ENCODE assay signal across 24 cellular contexts in genomic region chr2:152250421-152251100, GRCh38.
DNase-seq lines count a peak whose midpoint lies in the region; ATAC-seq, FAIRE-seq and TF ChIP-seq lines count a peak whose summit lies in the region.
"Had no signal": no experiment of that assay in that cellular context is flagged by ENCODE, and none has a peak within 500 bp of the region (broad histone marks: within the 10 kb centered on the region; RNA-seq: fewer than 3 reads in every experiment).

No MANE protein-coding gene starts in this region.

- TF ChIP-seq POLR2A in HepG2 (IDR thresholded peaks at IDR 0.05; ENCODE audit: insufficient read depth in 1 of 2, low read depth in 2 of 2, low read length in 2 of 2) (no peak), right lobe of liver (IDR thresholded peaks at IDR 0.05) (no peak), esophagus muscularis mucosa (IDR thresholded peaks at IDR 0.05; ENCODE audit: low read depth) (no peak)

- no peak for TF ChIP-seq RAD21 in HepG2 (CRISPR knock-in tag; IDR thresholded peaks at IDR 0.05)

- DNase-seq in HepG2 (ENCODE audit: low spot score) (no peak), right lobe of liver (no peak), esophagus muscularis mucosa (ENCODE audit: extremely low spot score) (peak; percentile 31), urothelium cell line (ENCODE audit: low spot score) (no peak), cerebellar nuclear complex (lab: John Stamatoyannopoulos, UW) (no peak)
- no peak for DNase-seq in NK-92 treated with Interleukin-12 subunit alpha and Interleukin-12 subunit beta, amount 100 ng/mL, for 24 hours (lab: John Stamatoyannopoulos, UW)
- DNase-seq: ACHN; AML-193; BE2C; Caco-2; CD4-positive, CD25-positive, alpha-beta regulatory T cell; CD8-positive, alpha-beta T cell; DMS153; DND-41; GM23248; H7; HCEC 1CT had no signal

- H3K4me2 ChIP-seq in HepG2 (ENCODE audit: low read depth, low read length) = no peak overlapping the region
- H3K4me2 ChIP-seq: A549 had no signal

- H3K9ac ChIP-seq in HepG2 (ENCODE audit: insufficient read depth, low read depth, low read length) = no peak overlapping the region
- H3K9ac ChIP-seq: GM23248 had no signal

- H3K4me3 ChIP-seq in HepG2 (replicated peaks in 1 of 3; ENCODE audit: insufficient read depth in 1 of 3, low read depth in 2 of 3, low read length in 3 of 3) = no peak overlapping the region
- H3K4me3 ChIP-seq in right lobe of liver = no peak overlapping the region
- H3K4me3 ChIP-seq in esophagus muscularis mucosa = no peak overlapping the region
- H3K4me3 ChIP-seq: A549, GM23248 had no signal

- whole genome bisulfite sequencing in HepG2 (ENCODE audit: low lambda C conversion rate) = 13% methylated on average over 3 of the region's 3 CpGs
- 48% methylated on average over 2 of the region's 3 CpGs for WGBS in right lobe of liver (ENCODE audit: insufficient coverage, low coverage, low lambda C conversion rate, missing lambda C conversion rate)
- WGBS in esophagus muscularis mucosa = 84% methylated on average over 3 of the region's 3 CpGs

- no peaks in the 10 kb centered on the region for H3K79me2 ChIP-seq in HepG2 (ENCODE audit: insufficient read depth, low read length)

- H3K4me1 ChIP-seq in HepG2 (ENCODE audit: insufficient read depth, low read length) (no peaks in the 10 kb centered on the region), right lobe of liver (no peaks in the 10 kb centered on the region), esophagus muscularis mucosa (peaks cover 0 to 8% (median 6%) of the 10 kb centered on the region in 4 donors)
- H3K4me1 ChIP-seq: A549, BE2C, Caco-2 had no signal

- H3K27me3 ChIP-seq in HepG2 (ENCODE audit: control insufficient read depth in 1 of 2, insufficient read depth in 2 of 2, low read length in 2 of 2) = peaks cover 0 to 16% of the 10 kb centered on the region in 2 experiments; a peak in 2 of 5 replicates
- H3K27me3 ChIP-seq in right lobe of liver = no peaks in the 10 kb centered on the region
- no peaks in the 10 kb centered on the region for H3K27me3 ChIP-seq in esophagus muscularis mucosa
- H3K27me3 ChIP-seq: BE2C had no signal

- POLR2A ChIA-PET in HepG2 (lab: Yijun Ruan, JAX) = no interaction called here

- no peaks in the 10 kb centered on the region for H3K9me3 ChIP-seq in HepG2 (ENCODE audit: low read length)
- no peaks in the 10 kb centered on the region for H3K9me3 ChIP-seq in right lobe of liver
- H3K9me3 ChIP-seq in esophagus muscularis mucosa = no peaks in the 10 kb centered on the region
- H3K9me3 ChIP-seq: A549, BE2C, Caco-2 had no signal

- TF ChIP-seq EP300 in HepG2 (IDR thresholded peaks at IDR 0.05; ENCODE audit: low read depth in 2 of 2, low read length in 2 of 2) = no peak
- no peak for TF ChIP-seq EP300 in HepG2 (CRISPR knock-in tag; IDR thresholded peaks at IDR 0.05; ENCODE audit: borderline replicate concordance)
- no peak for TF ChIP-seq EP300 in esophagus muscularis mucosa (IDR thresholded peaks at IDR 0.05)

- no peak overlapping the region for H3K27ac ChIP-seq in HepG2 (ENCODE audit: extremely low read length, insufficient read depth, low read length)
- no peak overlapping the region for H3K27ac ChIP-seq in right lobe of liver
- H3K27ac ChIP-seq in esophagus muscularis mucosa (replicated peaks in 1 of 4) = no peak overlapping the region
- H3K27ac ChIP-seq: 22Rv1, A549, C4-2B, GM23248 had no signal

- no TSS peak for BruUV-seq in HepG2 (replicated peaks; lab: Mats Ljungman, UMichigan)

- intact Hi-C loops in HepG2 (cut with micrococcal nuclease; ENCODE audit: unreplicated experiment) = no loop called here
- intact Hi-C loops in right lobe of liver (cut with DNase I) = no loop called here
- intact Hi-C loops in esophagus muscularis mucosa (cut with DNase I) = no loop called here

- no peaks in the 10 kb centered on the region for H4K20me1 ChIP-seq in HepG2 (ENCODE audit: insufficient read depth, low read length)

- FAIRE-seq in HepG2 (lab: Jason Lieb, UNC) (no peak), urothelium cell line (lab: Jason Lieb, UNC) (peak; percentile 5)
- FAIRE-seq: A549, G401.6, GM12892, GM19239, H1 had no signal

- H3K36me3 ChIP-seq in HepG2 (replicated peaks in 1 of 2; ENCODE audit: control insufficient read depth in 1 of 2, insufficient read depth in 2 of 2, low read length in 2 of 2) = no peaks in the 10 kb centered on the region
- H3K36me3 ChIP-seq in right lobe of liver = no peaks in the 10 kb centered on the region
- H3K36me3 ChIP-seq in esophagus muscularis mucosa = no peaks in the 10 kb centered on the region
- H3K36me3 ChIP-seq: BE2C had no signal

- in situ Hi-C loops in HepG2 (cut with HindIII; ENCODE audit: extremely low pct_ligation_motif_present, low pct_unique_long_range_greater_than_20kb) = no loop called here

- ATAC-seq in HepG2 (no peak), right lobe of liver (no peak)
- ATAC-seq: A549; CD8-positive, alpha-beta T cell had no signal

- CTCF ChIA-PET in HepG2 (lab: Yijun Ruan, JAX; ENCODE audit: low intra/inter-chr PET ratio, low total read pairs) = no interaction called here

- TF ChIP-seq CTCF in HepG2 (CRISPR knock-in tag; IDR thresholded peaks at IDR 0.05) (no peak), right lobe of liver (IDR thresholded peaks at IDR 0.05) (no peak), esophagus muscularis mucosa (IDR thresholded peaks at IDR 0.05) (no peak)

- H2AFZ ChIP-seq in HepG2 (ENCODE audit: low read length) = no peak overlapping the region
- H2AFZ ChIP-seq: GM23248 had no signal

TF ChIP-seq in HepG2, 621 proteins besides CTCF, POLR2A, EP300 and RAD21:
- TF ChIP-seq SETDB1 (CRISPR knock-in tag; IDR thresholded peaks at IDR 0.05; ENCODE audit: borderline replicate concordance) (no peak), ZNF329 (CRISPR knock-in tag; IDR thresholded peaks at IDR 0.05; ENCODE audit: low read depth) (peak; percentile 96), ARNTL (CRISPR knock-in tag; IDR thresholded peaks at IDR 0.05) (no peak), HNRNPL (IDR thresholded peaks at IDR 0.05; ENCODE audit: low read depth, low read length) (no peak), FOSL2 (CRISPR knock-in tag; IDR thresholded peaks at IDR 0.05) (no peak), ZNF558 (CRISPR knock-in tag; IDR thresholded peaks at IDR 0.05; ENCODE audit: borderline replicate concordance) (no peak), THYN1 (CRISPR knock-in tag; IDR thresholded peaks at IDR 0.05; ENCODE audit: borderline replicate concordance, low read depth) (no peak), SIN3B (IDR thresholded peaks at IDR 0.05; ENCODE audit: low read length) (no peak)
